ENCODE assay signal across 39 cellular contexts in genomic region chr15:83644453-83644852, GRCh38. TPM values are rescaled to one million over a fixed set of nuclear protein-coding genes. Genes with fewer than 3 reads are reported as not detected.
"Had no signal": no experiment of that assay in that cellular context is flagged by ENCODE, and none has a peak within 500 bp of the region (broad histone marks: within the 10 kb centered on the region; RNA-seq: fewer than 3 reads in every experiment).

No MANE protein-coding gene starts in this region.

- H3K36me3 Mint-ChIP-seq: activated CD4-positive, alpha-beta memory T cell treated with anti-CD3 and anti-CD28 coated beads for 36 hours; activated naive CD8-positive, alpha-beta T cell treated with anti-CD3 and anti-CD28 coated beads for 36 hours had no signal

- H3K4me1 Mint-ChIP-seq: activated B cell treated with CpG ODN at 0.5 μM for 24 hours; activated CD4-positive, alpha-beta T cell treated with anti-CD3 and anti-CD28 coated beads, Interleukin-2, amount 10 ng/mL, durations not matched to agents 7 days and 5 days; activated naive CD8-positive, alpha-beta T cell treated with anti-CD3 and anti-CD28 coated beads for 36 hours; activated T-helper 17 cell treated with anti-CD3 and anti-CD28 coated beads, Interleukin-2, amount 50 U/mL, for 72 hours; central memory CD8-positive, alpha-beta T cell had no signal

- FAIRE-seq: astrocyte, TTC549 had no signal

- H3K27me3 ChIP-seq: adrenal gland, body of pancreas, brain microvascular endothelial cell, breast epithelium had no signal

- H3K4me3 Mint-ChIP-seq: activated B cell treated with CpG ODN at 0.5 μM for 24 hours; activated CD4-positive, alpha-beta memory T cell treated with anti-CD3 and anti-CD28 coated beads for 36 hours; activated CD4-positive, alpha-beta T cell treated with anti-CD3 and anti-CD28 coated beads, Interleukin-2, amount 10 ng/mL, durations not matched to agents 7 days and 5 days; activated CD8-positive, alpha-beta T cell treated with anti-CD3 and anti-CD28 coated beads for 36 hours; activated naive CD4-positive, alpha-beta T cell treated with anti-CD3 and anti-CD28 coated beads for 36 hours; activated naive CD8-positive, alpha-beta T cell treated with anti-CD3 and anti-CD28 coated beads for 36 hours; activated T-cell treated with anti-CD3 and anti-CD28 coated beads, Interleukin-2, amount 50 U/mL, for 4 hours; activated T-cell treated with anti-CD3 and anti-CD28 coated beads, Interleukin-2, amount 50 U/mL, for 72 hours; activated T-helper 1 cell treated with anti-CD3 and anti-CD28 coated beads, Interleukin-12 subunit alpha, Interleukin-12 subunit beta, Interleukin-2, Interleukin-4 antibody, amounts not matched to agents 30 ng/mL and 10 ng/mL and 1 ng/mL, durations not matched to agents 14 hours and 24 hours and 36 hours; activated T-helper 17 cell treated with anti-CD3 and anti-CD28 coated beads, Interleukin-2, amount 50 U/mL, for 72 hours; central memory CD8-positive, alpha-beta T cell; T-helper 1 cell treated with Interleukin-12 subunit alpha and Interleukin-12 subunit beta and Interleukin-4 antibody, amounts not matched to agents 30 μg/mL and 1 μg/mL, for 36 hours; T-helper 2 cell treated with Interferon-gamma antibody and Interleukin-4, amounts not matched to agents 5 μg/mL and 100 μg/mL, for 36 hours had no signal

- H3K27me3 Mint-ChIP-seq: activated B cell treated with CpG ODN at 0.5 μM for 24 hours; activated CD4-positive, alpha-beta T cell treated with anti-CD3 and anti-CD28 coated beads, Interleukin-2, amount 10 ng/mL, durations not matched to agents 7 days and 5 days; activated naive CD8-positive, alpha-beta T cell treated with anti-CD3 and anti-CD28 coated beads for 36 hours had no signal

- ATAC-seq: activated CD8-positive, alpha-beta T cell treated with anti-CD3 and anti-CD28 coated beads for 36 hours; activated naive CD4-positive, alpha-beta T cell treated with anti-CD3 and anti-CD28 coated beads, Interleukin-2, amount 50 U/mL, for 72 hours; activated T-cell treated with anti-CD3 and anti-CD28 coated beads, Interleukin-2, amount 50 U/mL, for 4 hours; activated T-cell treated with anti-CD3 and anti-CD28 coated beads, Interleukin-2, amount 50 U/mL, for 72 hours; activated T-helper 17 cell treated with anti-CD3 and anti-CD28 coated beads, Interleukin-2, amount 50 U/mL, for 72 hours; body of pancreas had no signal

- H3K9me3 ChIP-seq: adrenal gland, body of pancreas had no signal

- H3K27ac Mint-ChIP-seq: activated B cell treated with CpG ODN at 0.5 μM for 24 hours; activated CD4-positive, alpha-beta memory T cell treated with anti-CD3 and anti-CD28 coated beads for 36 hours; activated CD4-positive, alpha-beta T cell treated with anti-CD3 and anti-CD28 coated beads, Interleukin-2, amount 10 ng/mL, durations not matched to agents 7 days and 5 days; activated CD8-positive, alpha-beta T cell treated with anti-CD3 and anti-CD28 coated beads for 36 hours; activated naive CD4-positive, alpha-beta T cell treated with anti-CD3 and anti-CD28 coated beads for 36 hours; activated naive CD4-positive, alpha-beta T cell treated with anti-CD3 and anti-CD28 coated beads, Interleukin-2, amount 50 U/mL, for 72 hours; activated T-cell treated with anti-CD3 and anti-CD28 coated beads, Interleukin-2, amount 50 U/mL, for 72 hours; activated T-helper 1 cell treated with anti-CD3 and anti-CD28 coated beads, Interleukin-12 subunit alpha, Interleukin-12 subunit beta, Interleukin-2, Interleukin-4 antibody, amounts not matched to agents 30 ng/mL and 10 ng/mL and 1 ng/mL, durations not matched to agents 14 hours and 24 hours and 36 hours; activated T-helper 17 cell treated with anti-CD3 and anti-CD28 coated beads, Interleukin-2, amount 50 U/mL, for 72 hours; T-helper 1 cell treated with Interleukin-12 subunit alpha and Interleukin-12 subunit beta and Interleukin-4 antibody, amounts not matched to agents 30 μg/mL and 1 μg/mL, for 36 hours; T-helper 2 cell treated with Interferon-gamma antibody and Interleukin-4, amounts not matched to agents 5 μg/mL and 100 μg/mL, for 36 hours had no signal

- H3K27ac ChIP-seq: adrenal gland, body of pancreas, brain microvascular endothelial cell, breast epithelium, cardiac muscle cell, VCaP had no signal

- DNase-seq: activated B cell treated with CpG ODN at 0.5 μM for 24 hours; activated CD4-positive, alpha-beta memory T cell treated with anti-CD3 and anti-CD28 coated beads for 36 hours; activated CD4-positive, alpha-beta T cell treated with anti-CD3 and anti-CD28 coated beads for 4 hours; activated CD4-positive, alpha-beta T cell treated with anti-CD3 and anti-CD28 coated beads, Interleukin-2, amount 10 ng/mL, durations not matched to agents 7 days and 5 days; activated CD4-positive, CD25-positive, alpha-beta regulatory T cell treated with anti-CD3 and anti-CD28 coated beads, Interleukin-2, amount 50 U/mL, for 72 hours; activated CD8-positive, alpha-beta memory T cell treated with anti-CD3 and anti-CD28 coated beads, Interleukin-2, amount 50 U/mL, for 4 hours; activated CD8-positive, alpha-beta T cell treated with anti-CD3 and anti-CD28 coated beads for 36 hours; activated effector memory CD4-positive, alpha-beta T cell treated with anti-CD3 and anti-CD28 coated beads, Interleukin-2, amount 50 U/mL, for 16 hours; activated gamma-delta T cell treated with Interleukin-2 at 50 U/mL for 16 hours; activated naive CD4-positive, alpha-beta T cell; activated naive CD4-positive, alpha-beta T cell treated with anti-CD3 and anti-CD28 coated beads for 36 hours; activated naive CD4-positive, alpha-beta T cell treated with anti-CD3 and anti-CD28 coated beads, Interleukin-2, amount 50 U/mL, for 16 hours; activated naive CD8-positive, alpha-beta T cell treated with anti-CD3 and anti-CD28 coated beads for 36 hours; activated T-cell treated with anti-CD3 and anti-CD28 coated beads for 4 hours; activated T-cell treated with anti-CD3 and anti-CD28 coated beads, Interleukin-2, amount 50 U/mL, for 1 hour; activated T-cell treated with anti-CD3 and anti-CD28 coated beads, Interleukin-2, amount 50 U/mL, for 4 hours; activated T-cell treated with anti-CD3 and anti-CD28 coated beads, Interleukin-2, amount 50 U/mL, for 72 hours; adrenal gland; amniotic stem cell; aorta; body of pancreas; brain microvascular endothelial cell; caudate nucleus; cerebellar nuclear complex; T-helper 1 cell; T-helper 2 cell; T-helper 9 cell had no signal

- H3K4me3 ChIP-seq: adrenal gland, body of pancreas, breast epithelium, cardiac muscle cell had no signal

- H3K36me3 ChIP-seq: adrenal gland, brain microvascular endothelial cell, breast epithelium, cardiac muscle cell had no signal

- H3K4me1 ChIP-seq: adrenal gland, body of pancreas, breast epithelium had no signal

RNA-seq across cellular contexts. Expression of gene ADAMTSL3, which starts 9.5 kb away (rescaled TPM):
- total RNA-seq: activated B cell treated with CpG ODN at 0.5 μM for 24 hours; activated CD4-positive, alpha-beta memory T cell treated with anti-CD3 and anti-CD28 coated beads for 36 hours; activated CD4-positive, alpha-beta T cell treated with anti-CD3 and anti-CD28 coated beads, Interleukin-2, amount 10 ng/mL, durations not matched to agents 7 days and 5 days; activated CD8-positive, alpha-beta memory T cell treated with anti-CD3 and anti-CD28 coated beads for 36 hours; activated CD8-positive, alpha-beta T cell treated with anti-CD3 and anti-CD28 coated beads for 36 hours; activated naive CD4-positive, alpha-beta T cell treated with anti-CD3 and anti-CD28 coated beads for 36 hours; activated naive CD4-positive, alpha-beta T cell treated with anti-CD3 and anti-CD28 coated beads, Interleukin-2, amount 50 U/mL, for 72 hours; activated naive CD8-positive, alpha-beta T cell treated with anti-CD3 and anti-CD28 coated beads for 36 hours; activated T-cell treated with anti-CD3 and anti-CD28 coated beads, Interleukin-2, amount 50 U/mL, for 4 hours; activated T-helper 1 cell treated with anti-CD3 and anti-CD28 coated beads, Interleukin-12 subunit alpha, Interleukin-12 subunit beta, Interleukin-2, Interleukin-4 antibody, amounts not matched to agents 30 ng/mL and 10 ng/mL and 1 ng/mL, durations not matched to agents 14 hours and 24 hours and 36 hours; activated T-helper 17 cell treated with anti-CD3 and anti-CD28 coated beads, Interleukin-2, amount 50 U/mL, for 72 hours had no signal
